Comparison of ENCODE assay signal across 24 cellular contexts in the genomic region with DNA sequence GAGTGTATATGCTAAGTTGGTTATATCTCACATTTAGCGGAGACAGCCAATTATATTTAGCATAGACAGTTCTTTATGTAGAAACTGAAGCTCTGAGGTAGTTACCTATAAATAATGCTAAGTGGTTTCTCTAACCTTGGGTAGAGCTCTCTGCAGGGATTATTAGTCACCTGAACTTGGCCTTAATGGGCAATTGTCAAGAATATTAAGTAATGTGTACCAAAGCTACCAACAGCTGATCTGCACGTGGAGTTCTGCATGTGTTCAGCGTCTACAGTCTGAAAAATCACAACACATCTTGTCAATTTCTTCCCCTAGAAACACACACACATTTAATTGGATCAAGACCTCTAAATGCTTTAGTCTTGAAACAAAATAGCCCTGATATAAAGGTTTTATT.
"Had no signal": no experiment of that assay in that cellular context is flagged by ENCODE, and none has a peak within 500 bp of the region (broad histone marks: within the 10 kb centered on the region; RNA-seq: fewer than 3 reads in every experiment).

No MANE protein-coding gene starts in this region.

- H3K36me3 ChIP-seq: colonic mucosa, esophagus squamous epithelium, heart left ventricle, neural progenitor cell, ovary, right lobe of liver, spleen, stomach, thoracic aorta, transverse colon had no signal

- H3K9me3 ChIP-seq: colonic mucosa, esophagus squamous epithelium, ovary, right lobe of liver, thoracic aorta, transverse colon had no signal

- H3K36me3 Mint-ChIP-seq: mesothelial cell of epicardium; natural killer cell treated with Interleukin-12 subunit alpha and Interleukin-12 subunit beta and Interleukin-15 and Interleukin-18, amount 100 ng/mL, for 72 hours; neural progenitor cell; stimulated activated memory B cell treated with anti-CD40 and anti-IgM and Interleukin-4, amounts not matched to agents 10 μg/mL and 1 μg/mL and 100 μg/mL, for 72 hours had no signal

- ATAC-seq: heart left ventricle; left lobe of liver; natural killer cell treated with Interleukin-12 subunit alpha and Interleukin-12 subunit beta and Interleukin-15 and Interleukin-18, amount 100 ng/mL, for 72 hours; right lobe of liver; stimulated activated memory B cell treated with anti-CD40 and anti-IgM and Interleukin-4, amounts not matched to agents 10 μg/mL and 1 μg/mL and 100 μg/mL, for 72 hours had no signal

- H3K4me1 Mint-ChIP-seq: neural progenitor cell; stimulated activated memory B cell treated with anti-CD40 and anti-IgM and Interleukin-4, amounts not matched to agents 10 μg/mL and 1 μg/mL and 100 μg/mL, for 72 hours had no signal

- H3K4me3 ChIP-seq: colonic mucosa, esophagus squamous epithelium, heart left ventricle, neural progenitor cell, ovary, right lobe of liver, spleen, stomach, thoracic aorta, transverse colon had no signal

- H3K27ac Mint-ChIP-seq: mesothelial cell of epicardium; natural killer cell treated with Interleukin-12 subunit alpha and Interleukin-12 subunit beta and Interleukin-15 and Interleukin-18, amount 100 ng/mL, for 72 hours; neural progenitor cell; stimulated activated memory B cell treated with anti-CD40 and anti-IgM and Interleukin-4, amounts not matched to agents 10 μg/mL and 1 μg/mL and 100 μg/mL, for 72 hours had no signal

- H3K27ac ChIP-seq: colonic mucosa, esophagus squamous epithelium, heart left ventricle, neural progenitor cell, ovary, right lobe of liver, spleen, stomach, thoracic aorta, transverse colon had no signal

- H3K4me3 Mint-ChIP-seq: mesothelial cell of epicardium; natural killer cell treated with Interleukin-12 subunit alpha and Interleukin-12 subunit beta and Interleukin-15 and Interleukin-18, amount 100 ng/mL, for 72 hours; neural progenitor cell; stimulated activated memory B cell treated with anti-CD40 and anti-IgM and Interleukin-4, amounts not matched to agents 10 μg/mL and 1 μg/mL and 100 μg/mL, for 72 hours had no signal

- H3K9me3 Mint-ChIP-seq: neural progenitor cell; stimulated activated memory B cell treated with anti-CD40 and anti-IgM and Interleukin-4, amounts not matched to agents 10 μg/mL and 1 μg/mL and 100 μg/mL, for 72 hours had no signal

- H3K4me1 ChIP-seq: colonic mucosa, neural progenitor cell, right lobe of liver, spleen had no signal

- H3K27me3 ChIP-seq: colonic mucosa, esophagus squamous epithelium, heart left ventricle, neural progenitor cell, ovary, right lobe of liver, spleen, stomach, transverse colon had no signal

- H3K27me3 Mint-ChIP-seq: natural killer cell treated with Interleukin-12 subunit alpha and Interleukin-12 subunit beta and Interleukin-15 and Interleukin-18, amount 100 ng/mL, for 72 hours; stimulated activated memory B cell treated with anti-CD40 and anti-IgM and Interleukin-4, amounts not matched to agents 10 μg/mL and 1 μg/mL and 100 μg/mL, for 72 hours had no signal

- DNase-seq: colonic mucosa; dermis blood vessel endothelial cell; esophagus squamous epithelium; foreskin melanocyte; heart left ventricle; hippocampal formation; kidney glomerular epithelial cell; mammary epithelial cell; nucleus accumbens; ovary; right lobe of liver; spleen; stimulated activated CD4-positive, alpha-beta T cell treated with anti-CD3 and anti-CD28 coated beads, Interleukin-15, amount 100 ng/mL, for 24 hours; stimulated activated CD4-positive, alpha-beta T cell treated with anti-CD3 and anti-CD28 coated beads, Interleukin-1b, Interleukin-23, amount 100 ng/mL, for 48 hours; stimulated activated CD4-positive, alpha-beta T cell treated with anti-CD3 and anti-CD28 coated beads, Interleukin-4, amount 100 ng/mL, for 24 hours; stomach; substantia nigra; transverse colon had no signal
